In the genomic region with DNA sequence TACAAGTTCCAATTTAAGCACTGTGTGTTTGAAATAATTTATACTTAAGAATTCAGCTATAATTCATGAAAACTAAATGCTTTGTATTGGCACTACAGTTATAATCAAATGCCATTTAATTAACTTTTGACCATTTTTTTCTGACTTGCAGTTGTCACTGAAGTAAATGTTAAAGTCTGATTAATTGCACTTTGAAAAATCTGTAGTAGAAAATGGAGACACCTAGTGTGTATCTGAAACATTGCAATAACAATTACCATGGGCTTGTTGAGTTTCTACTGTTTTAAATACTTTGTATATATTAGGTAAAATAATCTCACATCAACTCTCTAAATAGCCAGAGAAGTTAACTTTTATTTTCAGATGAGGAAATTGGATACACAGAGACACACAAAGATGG, we compare ENCODE assay signal across 1 cellular context.
TF ChIP-seq lines count a peak whose summit lies in the region.

No MANE protein-coding gene starts in this region.

TF ChIP-seq in K562, 482 proteins besides CTCF, POLR2A, EP300 and RAD21 (continued from another document):
- TF ChIP-seq SAFB2 (IDR thresholded peaks at IDR 0.05; ENCODE audit: borderline replicate concordance, low read depth, low read length, severe bottlenecking), result no peak
- TF ChIP-seq, protein P1, sequence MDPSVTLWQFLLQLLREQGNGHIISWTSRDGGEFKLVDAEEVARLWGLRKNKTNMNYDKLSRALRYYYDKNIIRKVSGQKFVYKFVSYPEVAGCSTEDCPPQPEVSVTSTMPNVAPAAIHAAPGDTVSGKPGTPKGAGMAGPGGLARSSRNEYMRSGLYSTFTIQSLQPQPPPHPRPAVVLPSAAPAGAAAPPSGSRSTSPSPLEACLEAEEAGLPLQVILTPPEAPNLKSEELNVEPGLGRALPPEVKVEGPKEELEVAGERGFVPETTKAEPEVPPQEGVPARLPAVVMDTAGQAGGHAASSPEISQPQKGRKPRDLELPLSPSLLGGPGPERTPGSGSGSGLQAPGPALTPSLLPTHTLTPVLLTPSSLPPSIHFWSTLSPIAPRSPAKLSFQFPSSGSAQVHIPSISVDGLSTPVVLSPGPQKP (CRISPR knock-in tag; IDR thresholded peaks at IDR 0.05), result no peak
